ENCODE assay signal across 8 cellular contexts in the genomic region with DNA sequence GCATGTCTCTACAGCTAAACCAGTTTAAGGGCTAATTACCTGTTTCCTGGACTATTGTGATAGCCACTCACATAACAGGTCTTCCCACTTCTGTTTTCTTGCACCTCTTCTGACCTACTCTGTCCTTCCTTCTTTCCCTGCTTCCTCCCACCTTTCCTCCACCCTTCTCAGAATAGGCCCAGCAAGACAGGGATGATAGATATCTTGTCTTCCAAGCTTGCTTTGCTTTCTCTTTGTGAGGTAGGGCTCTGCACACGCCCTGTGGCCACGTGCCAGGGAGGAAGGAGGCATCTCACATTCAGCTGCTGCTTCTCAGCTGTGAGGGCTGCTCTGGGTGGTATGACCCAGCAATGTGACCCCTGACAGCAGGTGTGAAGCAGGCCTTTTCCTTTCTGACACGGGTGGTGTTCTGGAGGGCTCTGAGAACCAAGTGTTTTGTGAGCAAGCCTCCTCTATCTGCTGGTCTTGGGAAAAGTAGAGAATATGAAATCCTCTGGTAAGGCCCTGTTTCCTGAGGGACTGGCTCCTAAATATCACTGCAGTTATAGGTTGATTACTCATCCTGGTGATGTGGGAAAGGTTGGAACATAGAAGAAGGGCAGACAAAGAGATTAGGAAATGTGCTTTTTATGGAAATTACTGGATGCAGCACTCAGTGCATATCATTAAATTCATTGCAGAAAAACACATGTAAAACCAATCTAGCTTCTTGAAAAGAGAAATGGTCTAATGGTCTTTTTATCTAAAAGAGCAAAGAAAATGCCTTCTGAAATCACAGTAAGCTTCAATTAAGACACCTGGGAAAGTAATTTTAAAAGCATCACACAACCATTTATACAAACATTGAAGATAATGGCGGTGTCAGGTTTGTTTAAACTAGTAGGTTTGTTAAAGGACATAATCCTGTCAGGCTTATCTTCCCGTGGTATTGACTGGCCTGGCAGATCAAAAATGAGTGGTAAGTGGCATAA. TPM values are rescaled to one million over a fixed set of nuclear protein-coding genes. Genes with fewer than 3 reads are reported as not detected.
DNase-seq lines count a peak whose midpoint lies in the region; ATAC-seq and TF ChIP-seq lines count a peak whose summit lies in the region.

No MANE protein-coding gene starts in this region.

- H3K27ac Mint-ChIP-seq in Caco-2 (ENCODE audit: unreplicated experiment) (peak overlapping the region; percentile 6), mesothelial cell of epicardium (peak overlapping the region; percentile 30)

- H3K27me3 Mint-ChIP-seq in Caco-2 (ENCODE audit: insufficient read depth, unreplicated experiment), result no peaks in the 10 kb centered on the region
- H3K27me3 Mint-ChIP-seq in mesothelial cell of epicardium (ENCODE audit: low read depth), result no peaks in the 10 kb centered on the region

- POLR2A ChIA-PET in Caco-2 (lab: Charles Lee), result interaction anchor here (0.5 kb wide), 1 partner anchor 47 kb away, joined by 3 read pairs; no protein-coding TSS in a partner anchor

- peaks cover 31% of the 10 kb centered on the region for H3K4me1 ChIP-seq in Caco-2

- intact Hi-C loops in Caco-2 (cut with micrococcal nuclease; ENCODE audit: unreplicated experiment), result no loop called here

- DNase-seq in Caco-2 (peak; percentile 37 to 49), astrocyte of the hippocampus (ENCODE audit: low read depth, low spot score) (peak; percentile 38), mesothelial cell of epicardium (ENCODE audit: low spot score in 2 of 2, unreplicated experiment in 2 of 2) (no peak), NOMO-1 treated with DMSO at 0.1 percent for 48 hours (lab: John Stamatoyannopoulos, UW; ENCODE audit: unreplicated experiment) (no peak), HUDEP-2 (lab: John Stamatoyannopoulos, UW; ENCODE audit: unreplicated experiment in 76 of 76) (no peak)
- DNase-seq in Jurkat, Clone E6-1 (ENCODE audit: low read depth, low spot score), result peak; percentile 47

- CTCF ChIA-PET in Caco-2 (lab: Charles Lee), result interaction anchor here (0.9 to 1.3 kb wide), 2 partner anchors 15 to 110 kb away, joined by 4 read pairs; no protein-coding TSS in a partner anchor

- peaks cover 9% of the 10 kb centered on the region for H3K9me3 Mint-ChIP-seq in Caco-2 (ENCODE audit: unreplicated experiment)
- H3K9me3 Mint-ChIP-seq in mesothelial cell of epicardium, result peaks cover 5% of the 10 kb centered on the region

- no peaks in the 10 kb centered on the region for H3K27me3 ChIP-seq in Caco-2 (replicated peaks; ENCODE audit: control insufficient read depth, insufficient read depth, low read length)

- H3K4me1 Mint-ChIP-seq in Caco-2 (ENCODE audit: low read depth, unreplicated experiment) (peaks cover 43% of the 10 kb centered on the region), mesothelial cell of epicardium (peaks cover 40% of the 10 kb centered on the region)

- no TSS peak for BruUV-seq in Caco-2 (replicated peaks; lab: Mats Ljungman, UMichigan)

- no peaks in the 10 kb centered on the region for H3K9me3 ChIP-seq in Caco-2

- H3K4me3 Mint-ChIP-seq in Caco-2 (ENCODE audit: unreplicated experiment) (peak overlapping the region; percentile 0), mesothelial cell of epicardium (no peak overlapping the region)

- TF ChIP-seq CTCF in Caco-2 (IDR thresholded peaks at IDR 0.05; ENCODE audit: insufficient read depth in 1 of 2, low read depth in 1 of 2, low read length in 1 of 2, severe bottlenecking in 1 of 2, unreplicated experiment in 1 of 2), result no peak
- no peak for TF ChIP-seq CTCF in mesothelial cell of epicardium (IDR thresholded peaks at IDR 0.05; ENCODE audit: unreplicated experiment)

- no peak overlapping the region for H3K4me3 ChIP-seq in Caco-2 (ENCODE audit: low read depth, low read length)
- H3K4me3 ChIP-seq in Jurkat, Clone E6-1 (ENCODE audit: low read length), result no peak overlapping the region

- H3K36me3 ChIP-seq in Caco-2 (ENCODE audit: control insufficient read depth, insufficient read depth, low read length), result no peaks in the 10 kb centered on the region

- ATAC-seq in GM18511 (IDR thresholded peaks at IDR 0.05; ENCODE audit: unreplicated experiment) (no peak), GM19455 (IDR thresholded peaks at IDR 0.05; ENCODE audit: unreplicated experiment) (no peak)

- H3K36me3 Mint-ChIP-seq in Caco-2 (ENCODE audit: insufficient read depth, unreplicated experiment), result peaks cover 8% of the 10 kb centered on the region
- H3K36me3 Mint-ChIP-seq in mesothelial cell of epicardium, result peaks cover 5% of the 10 kb centered on the region

RNA-seq across cellular contexts. Expression of gene AMOTL1, which starts 8.5 kb away (rescaled TPM):
- total RNA-seq in Caco-2 (2022) (60.8 and 64.6 TPM in 2 replicates), mesothelial cell of epicardium (77.0 to 78.5 TPM (median 77.8 TPM) in 3 replicates)
- 15.8 TPM for polyA plus RNA-seq in Jurkat, Clone E6-1 (2012; ENCODE audit: insufficient read depth, insufficient read length)

Comparison
In these comparisons a context has a peak if more than half of its experiments do, and no peak if none do; other contexts are left out.
1. DNase-seq: peak in Caco-2 (2 of 2), Jurkat, Clone E6-1 (single experiment) and astrocyte of the hippocampus (single experiment); none in mesothelial cell of epicardium (0 of 2), NOMO-1 treated with DMSO at 0.1 percent for 48 hours (single experiment) and HUDEP-2 (0 of 76).